Comparison of ENCODE assay signal across 14 cellular contexts in the genomic region with DNA sequence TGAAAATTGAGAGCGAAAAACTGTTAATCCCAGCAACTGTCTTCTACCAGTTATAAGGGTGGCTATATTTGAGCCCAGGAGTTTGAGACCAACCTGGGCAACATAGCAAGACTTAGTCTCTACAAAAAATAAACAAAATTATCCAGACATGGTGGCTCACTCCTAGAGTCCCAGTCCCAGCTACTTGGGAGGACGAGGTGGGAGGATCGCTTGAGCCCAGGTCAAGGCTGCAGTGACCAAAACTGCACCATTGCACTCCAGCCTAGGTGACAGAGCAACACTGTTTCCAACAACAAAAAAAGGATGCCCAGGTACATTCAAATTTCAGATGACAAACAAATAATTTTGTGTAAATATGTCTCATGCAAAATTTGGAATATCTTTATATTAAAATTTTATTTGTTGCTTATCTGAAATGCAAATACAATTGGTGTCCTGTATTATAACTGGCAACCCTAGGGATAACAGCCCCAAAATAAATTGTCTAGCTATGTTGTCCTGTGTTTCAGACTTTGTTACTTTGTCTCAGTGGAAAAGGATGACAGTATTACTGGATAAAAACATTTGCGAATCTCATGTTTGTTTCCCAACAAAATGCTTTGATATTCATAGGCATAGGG.
A peak's percentile ranks its signal among the peaks of the same experiment; 100 is the strongest.
DNase-seq lines count a peak whose midpoint lies in the region; FAIRE-seq and TF ChIP-seq lines count a peak whose summit lies in the region.
"Had no signal": no experiment of that assay in that cellular context is flagged by ENCODE, and none has a peak within 500 bp of the region (broad histone marks: within the 10 kb centered on the region; RNA-seq: fewer than 3 reads in every experiment).

No MANE protein-coding gene starts in this region.

- no peak for TF ChIP-seq CTCF in fibroblast of pulmonary artery (IDR thresholded peaks at IDR 0.05; ENCODE audit: low read length, missing control alignments)

- DNase-seq in fibroblast of pulmonary artery (ENCODE audit: low read depth) (no peak), substantia nigra (lab: John Stamatoyannopoulos, UW) (no peak), NCI-H128 (lab: John Stamatoyannopoulos, UW; ENCODE audit: unreplicated experiment) (no peak), OCI-M1 (lab: John Stamatoyannopoulos, UW) (no peak), urothelium cell line (ENCODE audit: low spot score) (no peak)
- DNase-seq: activated B cell treated with CpG ODN at 0.5 μM for 24 hours; mucosa of descending colon; right cardiac atrium; stimulated activated CD4-positive, alpha-beta T cell treated with anti-CD3 and anti-CD28 coated beads, Interleukin-15, amount 100 ng/mL, for 24 hours; thyroid gland had no signal

- no peak for FAIRE-seq in urothelium cell line (lab: Jason Lieb, UNC)
- FAIRE-seq: bronchial epithelial cell had no signal

- H3K9ac ChIP-seq in HUES6 (ENCODE audit: low read length): no peak overlapping the region

- H3K4me3 ChIP-seq in HUES6 (ENCODE audit: low read depth, low read length) (no peak overlapping the region), fibroblast of pulmonary artery (replicated peaks; ENCODE audit: low read depth, low read length) (peak overlapping the region; percentile 7)
- H3K4me3 ChIP-seq: esophagus muscularis mucosa, mucosa of descending colon, thyroid gland had no signal

- no peaks in the 10 kb centered on the region for H3K9me3 ChIP-seq in HUES6 (ENCODE audit: control insufficient read depth, insufficient read depth, low read depth, low read length)
- H3K9me3 ChIP-seq: esophagus muscularis mucosa, mucosa of descending colon, thyroid gland had no signal

- H3K36me3 ChIP-seq in HUES6 (ENCODE audit: control insufficient read depth, insufficient read depth, low read length): no peaks in the 10 kb centered on the region
- H3K36me3 ChIP-seq: esophagus muscularis mucosa, thyroid gland had no signal

- H3K27ac ChIP-seq in HUES6 (ENCODE audit: low read depth, low read length): 0 out of 2 replicates have a peak overlapping the region, but pooled peaks have one; percentile 9
- peak overlapping the region; percentile 68 for H3K27ac ChIP-seq in angular gyrus (ENCODE audit: low read depth, low read length)
- H3K27ac ChIP-seq in substantia nigra (ENCODE audit: low read depth, low read length, poor library complexity, severe bottlenecking): peak overlapping the region; percentile 82
- H3K27ac ChIP-seq: thyroid gland had no signal

- H3K27me3 ChIP-seq in HUES6 (ENCODE audit: control insufficient read depth, insufficient read depth, low read length): no peaks in the 10 kb centered on the region
- H3K27me3 ChIP-seq: esophagus muscularis mucosa, thyroid gland had no signal

- H3K4me1 ChIP-seq in HUES6 (ENCODE audit: control insufficient read depth, insufficient read depth, low read length): peaks cover 21% of the 10 kb centered on the region

Comparison
In these comparisons a context has a peak if more than half of its experiments do, and no peak if none do; other contexts are left out.
1. H3K27ac ChIP-seq: peak in every context shown above with its lines; median percentile 82 in substantia nigra; 68 in angular gyrus; 9 in HUES6.